In genomic region chr12:57904848-57905811, GRCh38 we compare ENCODE assay signal across 8 cellular contexts. TPM values are rescaled to one million over a fixed set of nuclear protein-coding genes. Genes with fewer than 3 reads are reported as not detected.
A peak's percentile ranks its signal among the peaks of the same experiment; 100 is the strongest.
DNase-seq lines count a peak whose midpoint lies in the region; FAIRE-seq and TF ChIP-seq lines count a peak whose summit lies in the region.

No MANE protein-coding gene starts in this region.

- peak; percentile 93 for DNase-seq in ELR (ENCODE audit: low read depth)
- DNase-seq in H54 (ENCODE audit: insufficient read length, low spot score): peak; percentile 58
- DNase-seq in RPMI8226: peak; percentile 86
- DNase-seq in activated T-helper 1 cell treated with Interleukin-2 at 50 U/mL for 16 hours (ENCODE audit: low read depth): peak; percentile 66
- DNase-seq in fibroblast of pulmonary artery (ENCODE audit: low read depth): peak; percentile 93
- peak; percentile 83 for DNase-seq in neuronal stem cell (ENCODE audit: low spot score)

- H3K4me2 ChIP-seq in Loucy (ENCODE audit: low read depth, low read length, poor library complexity, severe bottlenecking): peak overlapping the region; percentile 70
- no peak overlapping the region for H3K4me2 ChIP-seq in neuronal stem cell (ENCODE audit: insufficient read depth, low read length, poor library complexity, severe bottlenecking)

- no peak overlapping the region for H4K91ac ChIP-seq in neuronal stem cell (ENCODE audit: low read depth, low read length, poor library complexity)

- no peak overlapping the region for H3K14ac ChIP-seq in neuronal stem cell (ENCODE audit: low read length)

- H3K18ac ChIP-seq in neuronal stem cell (ENCODE audit: low read length): no peak overlapping the region

- no peaks in the 10 kb centered on the region for H3K79me1 ChIP-seq in neuronal stem cell (ENCODE audit: low read depth, low read length)

- H4K8ac ChIP-seq in neuronal stem cell (ENCODE audit: low read depth, low read length): no peak overlapping the region

- no peak overlapping the region for H2BK12ac ChIP-seq in neuronal stem cell (ENCODE audit: low read length)

- peak overlapping the region; percentile 53 for H3K4me3 ChIP-seq in Loucy (ENCODE audit: low read length, poor library complexity, severe bottlenecking)
- H3K4me3 ChIP-seq in fibroblast of pulmonary artery (replicated peaks; ENCODE audit: low read depth, low read length): no peak overlapping the region
- H3K4me3 ChIP-seq in neuronal stem cell (ENCODE audit: low read length in 2 of 2): no peak overlapping the region
- H3K4me3 ChIP-seq in subcutaneous abdominal adipose tissue (ENCODE audit: low read depth in 1 of 5, low read length in 5 of 5): peak overlapping the region; percentile 19 to 54 (median 34)

- H3K23ac ChIP-seq in neuronal stem cell (ENCODE audit: low read depth, low read length, poor library complexity): no peak overlapping the region

- no peaks in the 10 kb centered on the region for H3F3A ChIP-seq in Loucy (ENCODE audit: low read depth)

- H3K27me3 ChIP-seq in Loucy (ENCODE audit: insufficient read depth, low read length, poor library complexity, severe bottlenecking): no peaks in the 10 kb centered on the region
- peaks cover 0 to 32% (median 0%) of the 10 kb centered on the region in 3 experiments for H3K27me3 ChIP-seq in neuronal stem cell (ENCODE audit: control insufficient read depth in 3 of 3, insufficient read depth in 3 of 3, low read depth in 1 of 3, low read length in 3 of 3)
- H3K27me3 ChIP-seq in subcutaneous abdominal adipose tissue (ENCODE audit: control insufficient read depth in 5 of 5, insufficient read depth in 4 of 5, low read length in 5 of 5): peaks cover 0 to 4% (median 3%) of the 10 kb centered on the region in 5 donors

- TF ChIP-seq CTCF in Loucy (conservative IDR thresholded peaks at IDR 0.05; ENCODE audit: low read length) (peak; percentile 100), fibroblast of pulmonary artery (IDR thresholded peaks at IDR 0.05; ENCODE audit: low read length, missing control alignments) (no peak)

- H2BK15ac ChIP-seq in neuronal stem cell (ENCODE audit: low read length): no peak overlapping the region

- H4K20me1 ChIP-seq in Loucy (ENCODE audit: insufficient read depth, low read length, poor library complexity, severe bottlenecking): no peaks in the 10 kb centered on the region

- no CpG with 5 or more reads among the region's 26 CpGs for WGBS in neuronal stem cell (ENCODE audit: extremely low coverage in 2 of 2, insufficient read length in 2 of 2, insufficient replicate concordance in 1 of 2), 2 donors

- H3K4ac ChIP-seq in neuronal stem cell (ENCODE audit: low read length): no peak overlapping the region

- H3K4me1 ChIP-seq in Loucy (ENCODE audit: insufficient read depth, low read length, poor library complexity, severe bottlenecking) (peaks cover 9% of the 10 kb centered on the region), neuronal stem cell (ENCODE audit: control insufficient read depth in 2 of 2, insufficient read depth in 1 of 2, low read depth in 1 of 2, low read length in 2 of 2) (peaks cover 5 to 8% of the 10 kb centered on the region in 2 donors), subcutaneous abdominal adipose tissue (ENCODE audit: control insufficient read depth in 5 of 5, insufficient read depth in 5 of 5, low read length in 5 of 5) (peaks cover 2 to 7% (median 5%) of the 10 kb centered on the region in 5 donors)

- H3K9me2 ChIP-seq in Loucy (replicated peaks; ENCODE audit: low read depth, low read length): no peaks in the 10 kb centered on the region

- H3K27ac ChIP-seq in neuronal stem cell (replicated peaks; ENCODE audit: low read length) (no peak overlapping the region), subcutaneous abdominal adipose tissue (ENCODE audit: low read depth, low read length) (no peak overlapping the region)

- H2BK5ac ChIP-seq in neuronal stem cell (ENCODE audit: low read length): no peak overlapping the region

- no peak for TF ChIP-seq POLR2A in H54 (IDR thresholded peaks at IDR 0.05; ENCODE audit: low read depth, low read length)

- no peaks in the 10 kb centered on the region for H3K79me2 ChIP-seq in Loucy (ENCODE audit: insufficient read depth, low read length)

- H2BK120ac ChIP-seq in neuronal stem cell (ENCODE audit: low read depth, low read length): no peak overlapping the region

- peak overlapping the region; percentile 37 for H3K9ac ChIP-seq in Loucy (ENCODE audit: low read depth, low read length, poor library complexity, severe bottlenecking)
- no peak overlapping the region for H3K9ac ChIP-seq in neuronal stem cell (ENCODE audit: low read depth, low read length, poor library complexity)
- H3K9ac ChIP-seq in subcutaneous abdominal adipose tissue (ENCODE audit: low read length in 5 of 5): peak overlapping the region in 2 of 5 donors; percentile 37 to 60

- H3K9me3 ChIP-seq in Loucy (ENCODE audit: insufficient read depth, low read depth, low read length): no peaks in the 10 kb centered on the region
- peaks cover 0 to 2% of the 10 kb centered on the region in 2 donors for H3K9me3 ChIP-seq in neuronal stem cell (replicated peaks in 1 of 2; ENCODE audit: control insufficient read depth in 2 of 2, insufficient read depth in 1 of 2, low read depth in 1 of 2, low read length in 2 of 2)
- no peaks in the 10 kb centered on the region for H3K9me3 ChIP-seq in subcutaneous abdominal adipose tissue (ENCODE audit: control insufficient read depth in 5 of 5, low read length in 5 of 5)

- FAIRE-seq in H54 (lab: Jason Lieb, UNC): peak; percentile 89

- H2AFZ ChIP-seq in Loucy (ENCODE audit: low read length) (peak overlapping the region; percentile 88), neuronal stem cell (ENCODE audit: low read length) (peak overlapping the region; percentile 78)

- no peak overlapping the region for H2AK5ac ChIP-seq in neuronal stem cell (ENCODE audit: low read depth, low read length)

- H3K36me3 ChIP-seq in Loucy (ENCODE audit: insufficient read depth, low read length) (no peaks in the 10 kb centered on the region), neuronal stem cell (replicated peaks in 1 of 2; ENCODE audit: control insufficient read depth in 2 of 2, insufficient read depth in 2 of 2, low read length in 2 of 2) (no peaks in the 10 kb centered on the region), subcutaneous abdominal adipose tissue (ENCODE audit: control insufficient read depth in 5 of 5, insufficient read depth in 5 of 5, low read length in 5 of 5) (no peaks in the 10 kb centered on the region)

RNA-seq across cellular contexts. Expression of gene ATP23, which starts 36.2 kb away (rescaled TPM):
- 4.0 TPM for polyA plus RNA-seq in neuronal stem cell (2013, experiment 1 of 2)
- 4.3 TPM for polyA plus RNA-seq in neuronal stem cell (2013, experiment 2 of 2)

RNA-seq across cellular contexts. Expression of gene CTDSP2, which starts 58.6 kb away (rescaled TPM):
- polyA plus RNA-seq in neuronal stem cell (2013, experiment 1 of 2): 72.5 TPM
- polyA plus RNA-seq in neuronal stem cell (2013, experiment 2 of 2): 71.9 TPM

Comparison
In these comparisons a context has a peak if more than half of its experiments do, and no peak if none do; other contexts are left out.
1. H3K4me3 ChIP-seq: peak in Loucy (single experiment) and subcutaneous abdominal adipose tissue (5 of 5); none in fibroblast of pulmonary artery (single experiment) and neuronal stem cell (0 of 2).
2. Peak in every context shown above with its lines, with median percentiles within 50 percentile points of each other: DNase-seq.